Comparison of ENCODE assay signal across 2 cellular contexts in the genomic region with DNA sequence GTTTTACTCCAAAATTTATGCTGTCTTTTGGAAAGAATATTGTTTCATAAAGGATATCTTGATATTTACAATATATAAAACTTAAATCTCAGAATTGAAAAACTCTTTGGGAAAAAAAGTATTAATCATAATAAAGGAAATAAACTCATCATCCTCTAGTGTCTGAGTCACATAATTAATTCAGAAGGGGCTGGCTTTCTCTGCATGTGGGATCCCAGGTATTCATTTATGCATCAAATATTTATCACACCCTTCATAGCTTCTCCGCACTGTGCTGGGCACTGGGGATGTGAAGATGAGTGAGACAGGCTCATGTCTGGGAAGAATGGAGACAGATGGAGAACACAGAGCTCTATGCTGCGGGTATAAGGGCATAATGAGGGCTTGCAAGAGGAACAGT.
TF ChIP-seq lines count a peak whose summit lies in the region.

No MANE protein-coding gene starts in this region.

TF ChIP-seq in SK-N-SH, 30 proteins besides CTCF, POLR2A, EP300 and RAD21:
- TF ChIP-seq, protein P1, sequence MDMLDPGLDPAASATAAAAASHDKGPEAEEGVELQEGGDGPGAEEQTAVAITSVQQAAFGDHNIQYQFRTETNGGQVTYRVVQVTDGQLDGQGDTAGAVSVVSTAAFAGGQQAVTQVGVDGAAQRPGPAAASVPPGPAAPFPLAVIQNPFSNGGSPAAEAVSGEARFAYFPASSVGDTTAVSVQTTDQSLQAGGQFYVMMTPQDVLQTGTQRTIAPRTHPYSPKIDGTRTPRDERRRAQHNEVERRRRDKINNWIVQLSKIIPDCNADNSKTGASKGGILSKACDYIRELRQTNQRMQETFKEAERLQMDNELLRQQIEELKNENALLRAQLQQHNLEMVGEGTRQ (IDR thresholded peaks at IDR 0.05; ENCODE audit: borderline replicate concordance, low read depth, low read length), result no peak
- TF ChIP-seq, protein P2, sequence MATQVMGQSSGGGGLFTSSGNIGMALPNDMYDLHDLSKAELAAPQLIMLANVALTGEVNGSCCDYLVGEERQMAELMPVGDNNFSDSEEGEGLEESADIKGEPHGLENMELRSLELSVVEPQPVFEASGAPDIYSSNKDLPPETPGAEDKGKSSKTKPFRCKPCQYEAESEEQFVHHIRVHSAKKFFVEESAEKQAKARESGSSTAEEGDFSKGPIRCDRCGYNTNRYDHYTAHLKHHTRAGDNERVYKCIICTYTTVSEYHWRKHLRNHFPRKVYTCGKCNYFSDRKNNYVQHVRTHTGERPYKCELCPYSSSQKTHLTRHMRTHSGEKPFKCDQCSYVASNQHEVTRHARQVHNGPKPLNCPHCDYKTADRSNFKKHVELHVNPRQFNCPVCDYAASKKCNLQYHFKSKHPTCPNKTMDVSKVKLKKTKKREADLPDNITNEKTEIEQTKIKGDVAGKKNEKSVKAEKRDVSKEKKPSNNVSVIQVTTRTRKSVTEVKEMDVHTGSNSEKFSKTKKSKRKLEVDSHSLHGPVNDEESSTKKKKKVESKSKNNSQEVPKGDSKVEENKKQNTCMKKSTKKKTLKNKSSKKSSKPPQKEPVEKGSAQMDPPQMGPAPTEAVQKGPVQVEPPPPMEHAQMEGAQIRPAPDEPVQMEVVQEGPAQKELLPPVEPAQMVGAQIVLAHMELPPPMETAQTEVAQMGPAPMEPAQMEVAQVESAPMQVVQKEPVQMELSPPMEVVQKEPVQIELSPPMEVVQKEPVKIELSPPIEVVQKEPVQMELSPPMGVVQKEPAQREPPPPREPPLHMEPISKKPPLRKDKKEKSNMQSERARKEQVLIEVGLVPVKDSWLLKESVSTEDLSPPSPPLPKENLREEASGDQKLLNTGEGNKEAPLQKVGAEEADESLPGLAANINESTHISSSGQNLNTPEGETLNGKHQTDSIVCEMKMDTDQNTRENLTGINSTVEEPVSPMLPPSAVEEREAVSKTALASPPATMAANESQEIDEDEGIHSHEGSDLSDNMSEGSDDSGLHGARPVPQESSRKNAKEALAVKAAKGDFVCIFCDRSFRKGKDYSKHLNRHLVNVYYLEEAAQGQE (IDR thresholded peaks at IDR 0.05; ENCODE audit: low read depth, low read length), result no peak
- no peak for TF ChIP-seq MXI1 (IDR thresholded peaks at IDR 0.05; ENCODE audit: low read depth, low read length)
- no peak for TF ChIP-seq NFIC (IDR thresholded peaks at IDR 0.05; ENCODE audit: borderline replicate concordance)
- no peak for TF ChIP-seq JUND (IDR thresholded peaks at IDR 0.05)
- no peak for TF ChIP-seq TCF12 (IDR thresholded peaks at IDR 0.05)
- no peak for TF ChIP-seq FOXM1 (IDR thresholded peaks at IDR 0.05; ENCODE audit: low read depth)
- no peak for TF ChIP-seq EZH2phosphoT487 (IDR thresholded peaks at IDR 0.05; ENCODE audit: borderline replicate concordance, low read depth)
- TF ChIP-seq GABPA (IDR thresholded peaks at IDR 0.05; ENCODE audit: low read depth), result no peak
- no peak for TF ChIP-seq ELF1 (IDR thresholded peaks at IDR 0.05)
- no peak for TF ChIP-seq RCOR1 (IDR thresholded peaks at IDR 0.05; ENCODE audit: low read length)

TF ChIP-seq in SK-N-SH treated with all-trans-retinoic acid at 6 μM for 48 hours, 23 proteins besides CTCF, POLR2A, EP300 and RAD21 (continued from another document):
- TF ChIP-seq, protein P3, sequence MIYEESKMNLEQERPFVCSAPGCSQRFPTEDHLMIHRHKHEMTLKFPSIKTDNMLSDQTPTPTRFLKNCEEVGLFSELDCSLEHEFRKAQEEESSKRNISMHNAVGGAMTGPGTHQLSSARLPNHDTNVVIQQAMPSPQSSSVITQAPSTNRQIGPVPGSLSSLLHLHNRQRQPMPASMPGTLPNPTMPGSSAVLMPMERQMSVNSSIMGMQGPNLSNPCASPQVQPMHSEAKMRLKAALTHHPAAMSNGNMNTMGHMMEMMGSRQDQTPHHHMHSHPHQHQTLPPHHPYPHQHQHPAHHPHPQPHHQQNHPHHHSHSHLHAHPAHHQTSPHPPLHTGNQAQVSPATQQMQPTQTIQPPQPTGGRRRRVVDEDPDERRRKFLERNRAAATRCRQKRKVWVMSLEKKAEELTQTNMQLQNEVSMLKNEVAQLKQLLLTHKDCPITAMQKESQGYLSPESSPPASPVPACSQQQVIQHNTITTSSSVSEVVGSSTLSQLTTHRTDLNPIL (CRISPR knock-in tag; IDR thresholded peaks at IDR 0.05; ENCODE audit: low read depth), result no peak
- TF ChIP-seq ZNF8 (CRISPR knock-in tag; IDR thresholded peaks at IDR 0.05) (no peak), ARNTL (CRISPR knock-in tag; IDR thresholded peaks at IDR 0.05; ENCODE audit: borderline replicate concordance, low read depth) (no peak), ZC3H10 (CRISPR knock-in tag; IDR thresholded peaks at IDR 0.05) (no peak), ISL1 (CRISPR knock-in tag; IDR thresholded peaks at IDR 0.05) (no peak), RARB (CRISPR knock-in tag; IDR thresholded peaks at IDR 0.05) (no peak), ZFP3 (CRISPR knock-in tag; IDR thresholded peaks at IDR 0.05) (no peak), BACH2 (CRISPR knock-in tag; IDR thresholded peaks at IDR 0.05; ENCODE audit: borderline replicate concordance) (no peak), SNAI2 (CRISPR knock-in tag; IDR thresholded peaks at IDR 0.05) (no peak), OSR1 (CRISPR knock-in tag; IDR thresholded peaks at IDR 0.05) (no peak), TCF4 (CRISPR knock-in tag; IDR thresholded peaks at IDR 0.05; ENCODE audit: borderline replicate concordance) (no peak)
